ENCODE assay signal across 11 cellular contexts in genomic region chr9:16413509-16414016, GRCh38.
A peak's percentile ranks its signal among the peaks of the same experiment; 100 is the strongest.
DNase-seq lines count a peak whose midpoint lies in the region; ATAC-seq, FAIRE-seq and TF ChIP-seq lines count a peak whose summit lies in the region.
"Had no signal": no experiment of that assay in that cellular context is flagged by ENCODE, and none has a peak within 500 bp of the region (broad histone marks: within the 10 kb centered on the region; RNA-seq: fewer than 3 reads in every experiment).

No MANE protein-coding gene starts in this region.

- TF ChIP-seq EP300 in HepG2 (IDR thresholded peaks at IDR 0.05; ENCODE audit: low read depth in 2 of 2, low read length in 2 of 2), result peak; percentile 56 to 77
- TF ChIP-seq EP300 in HepG2 (CRISPR knock-in tag; IDR thresholded peaks at IDR 0.05; ENCODE audit: borderline replicate concordance), result peak; percentile 67; the same call in 1 of the 2 replicates

- peaks cover 0 to 3% of the 10 kb centered on the region in 2 experiments; a peak in 1 of 5 replicates for H3K27me3 ChIP-seq in HepG2 (ENCODE audit: control insufficient read depth in 1 of 2, insufficient read depth in 2 of 2, low read length in 2 of 2)
- no peaks in the 10 kb centered on the region for H3K27me3 ChIP-seq in thyroid gland

- H3K27ac ChIP-seq in HepG2 (ENCODE audit: extremely low read length, insufficient read depth, low read length) (no peak overlapping the region), thyroid gland (no peak overlapping the region)

- no peaks in the 10 kb centered on the region for H3K79me2 ChIP-seq in HepG2 (ENCODE audit: insufficient read depth, low read length)

- DNase-seq in A172 (ENCODE audit: low spot score) (peak; percentile 36), HTR-8/SVneo (ENCODE audit: insufficient read length, low spot score) (peak; percentile 50), cardiac fibroblast (ENCODE audit: low read depth in 2 of 2) (peak; percentile 98 to 99), HepG2 (ENCODE audit: low spot score) (peak; percentile 95), NCI-H1048 (lab: John Stamatoyannopoulos, UW) (no peak), thyroid gland (no peak)
- DNase-seq: NCI-H524, T-helper 9 cell had no signal

- no peak for TF ChIP-seq CTCF in cardiac fibroblast (IDR thresholded peaks at IDR 0.05; ENCODE audit: low read depth, low read length)
- no peak for TF ChIP-seq CTCF in HepG2 (CRISPR knock-in tag; IDR thresholded peaks at IDR 0.05)
- TF ChIP-seq CTCF in thyroid gland (IDR thresholded peaks at IDR 0.05), result no peak

- H3K4me3 ChIP-seq in cardiac fibroblast (replicated peaks in 1 of 2; ENCODE audit: low read depth in 2 of 2, low read length in 2 of 2) (no peak overlapping the region), HepG2 (replicated peaks in 1 of 3; ENCODE audit: insufficient read depth in 1 of 3, low read depth in 2 of 3, low read length in 3 of 3) (no peak overlapping the region), thyroid gland (replicated peaks in 1 of 3) (no peak overlapping the region)

- CTCF ChIA-PET in HepG2 (lab: Yijun Ruan, JAX; ENCODE audit: low intra/inter-chr PET ratio, low total read pairs), result no interaction called here

- intact Hi-C loops in HepG2 (cut with micrococcal nuclease; ENCODE audit: unreplicated experiment) (no loop called here), thyroid gland (cut with DNase I) (no loop called here)

- no peaks in the 10 kb centered on the region; the same call in 1 of the 2 replicates for H3K9me3 ChIP-seq in HepG2 (ENCODE audit: low read length)
- no peaks in the 10 kb centered on the region for H3K9me3 ChIP-seq in thyroid gland

- H3K4me2 ChIP-seq in HepG2 (ENCODE audit: low read depth, low read length), result peak overlapping the region; percentile 36

- no peaks in the 10 kb centered on the region for H4K20me1 ChIP-seq in HepG2 (ENCODE audit: insufficient read depth, low read length)

- peak; percentile 83 for FAIRE-seq in HTR-8/SVneo (lab: Jason Lieb, UNC)
- FAIRE-seq in HepG2 (lab: Jason Lieb, UNC), result peak; percentile 70
- FAIRE-seq: GM12892 had no signal

- H3K4me1 ChIP-seq in HepG2 (ENCODE audit: insufficient read depth, low read length), result peaks cover 18% of the 10 kb centered on the region
- H3K4me1 ChIP-seq in thyroid gland, result peaks cover 0 to 11% of the 10 kb centered on the region in 2 donors

- POLR2A ChIA-PET in HepG2 (lab: Yijun Ruan, JAX), result no interaction called here

- WGBS in HepG2 (ENCODE audit: low lambda C conversion rate), result 1% methylated on average over 9 of the region's 9 CpGs
- 82 to 83% methylated on average over 9 of the region's 9 CpGs for WGBS in thyroid gland, 2 donors

- H3K9ac ChIP-seq in HepG2 (ENCODE audit: insufficient read depth, low read depth, low read length), result no peak overlapping the region

- peak; percentile 99 for ATAC-seq in HepG2
- no peak for ATAC-seq in HG02884 (IDR thresholded peaks at IDR 0.05; ENCODE audit: unreplicated experiment)
- no peak for ATAC-seq in HG02759 (IDR thresholded peaks at IDR 0.05; ENCODE audit: unreplicated experiment)

- H3K36me3 ChIP-seq in HepG2 (replicated peaks in 1 of 2; ENCODE audit: control insufficient read depth in 1 of 2, insufficient read depth in 2 of 2, low read length in 2 of 2) (no peaks in the 10 kb centered on the region), thyroid gland (no peaks in the 10 kb centered on the region)

- in situ Hi-C loops in HepG2 (cut with HindIII; ENCODE audit: extremely low pct_ligation_motif_present, low pct_unique_long_range_greater_than_20kb), result no loop called here

- no TSS peak for BruUV-seq in HepG2 (replicated peaks; lab: Mats Ljungman, UMichigan)

- no peak overlapping the region for H2AFZ ChIP-seq in HepG2 (ENCODE audit: low read length)

- TF ChIP-seq POLR2A in HepG2 (IDR thresholded peaks at IDR 0.05; ENCODE audit: insufficient read depth in 1 of 2, low read depth in 2 of 2, low read length in 2 of 2), result no peak
- no peak for TF ChIP-seq POLR2A in thyroid gland (IDR thresholded peaks at IDR 0.05)

- TF ChIP-seq RAD21 in HepG2 (CRISPR knock-in tag; IDR thresholded peaks at IDR 0.05), result no peak

TF ChIP-seq in HepG2, 621 proteins besides CTCF, POLR2A, EP300 and RAD21 (continues in another document):
- TF ChIP-seq ZSCAN30 (CRISPR knock-in tag; IDR thresholded peaks at IDR 0.05) (no peak), SMC3 (IDR thresholded peaks at IDR 0.05; ENCODE audit: low read length) (0 out of 2 replicates have a peak, but pooled peaks have one; percentile 13), RERE (CRISPR knock-in tag; IDR thresholded peaks at IDR 0.05; ENCODE audit: low read depth) (peak; percentile 57; the same call in 1 of the 2 replicates), MEIS2 (CRISPR knock-in tag; IDR thresholded peaks at IDR 0.05) (0 out of 2 replicates have a peak, but pooled peaks have one; percentile 32), ZNF253 (CRISPR knock-in tag; IDR thresholded peaks at IDR 0.05; ENCODE audit: borderline replicate concordance) (no peak), GABPA (IDR thresholded peaks at IDR 0.05; ENCODE audit: low read depth, low read length) (no peak), GABPA (CRISPR knock-in tag; IDR thresholded peaks at IDR 0.05; ENCODE audit: low read depth) (peak; percentile 76), TCF7L2 (IDR thresholded peaks at IDR 0.05; ENCODE audit: low read depth, low read length) (no peak), ZNF615 (CRISPR knock-in tag; IDR thresholded peaks at IDR 0.05; ENCODE audit: borderline replicate concordance) (no peak), TBX2 (CRISPR knock-in tag; IDR thresholded peaks at IDR 0.05; ENCODE audit: borderline replicate concordance) (0 out of 2 replicates have a peak, but pooled peaks have one; percentile 27), TCF7 (IDR thresholded peaks at IDR 0.05; ENCODE audit: low read depth) (peak; percentile 44; the same call in 1 of the 2 replicates), TGIF2 (CRISPR knock-in tag; IDR thresholded peaks at IDR 0.05) (peak; percentile 15; the same call in 1 of the 2 replicates), TAF1 (CRISPR knock-in tag; IDR thresholded peaks at IDR 0.05) (no peak), TBX3 (IDR thresholded peaks at IDR 0.05; ENCODE audit: borderline replicate concordance) (peak; percentile 24; the same call in 1 of the 2 replicates), NR2C2 (CRISPR knock-in tag; IDR thresholded peaks at IDR 0.05; ENCODE audit: borderline replicate concordance) (peak; percentile 29; the same call in 1 of the 2 replicates), IKZF1 (IDR thresholded peaks at IDR 0.05) (no peak), FOXK1 (CRISPR knock-in tag; IDR thresholded peaks at IDR 0.05; ENCODE audit: borderline replicate concordance, low read depth) (peak; percentile 68; the same call in 1 of the 2 replicates), TCF12 (IDR thresholded peaks at IDR 0.05) (no peak), TCF12 (CRISPR knock-in tag; IDR thresholded peaks at IDR 0.05) (0 out of 2 replicates have a peak, but pooled peaks have one; percentile 52), ZFP1 (CRISPR knock-in tag; IDR thresholded peaks at IDR 0.05) (no peak), TEAD3 (CRISPR knock-in tag; optimal IDR thresholded peaks at IDR 0.05; ENCODE audit: borderline replicate concordance) (peak; percentile 78), FOXJ3 (CRISPR knock-in tag; IDR thresholded peaks at IDR 0.05; ENCODE audit: borderline replicate concordance) (peak; percentile 81; the same call in 1 of the 2 replicates), CREM (IDR thresholded peaks at IDR 0.05) (peak; percentile 54; the same call in 1 of the 2 replicates), CREM (CRISPR knock-in tag; IDR thresholded peaks at IDR 0.05) (no peak)
- TF ChIP-seq, protein P1, sequence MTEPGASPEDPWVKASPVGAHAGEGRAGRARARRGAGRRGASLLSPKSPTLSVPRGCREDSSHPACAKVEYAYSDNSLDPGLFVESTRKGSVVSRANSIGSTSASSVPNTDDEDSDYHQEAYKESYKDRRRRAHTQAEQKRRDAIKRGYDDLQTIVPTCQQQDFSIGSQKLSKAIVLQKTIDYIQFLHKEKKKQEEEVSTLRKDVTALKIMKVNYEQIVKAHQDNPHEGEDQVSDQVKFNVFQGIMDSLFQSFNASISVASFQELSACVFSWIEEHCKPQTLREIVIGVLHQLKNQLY (CRISPR knock-in tag; IDR thresholded peaks at IDR 0.05), result peak; percentile 64; the same call in 1 of the 2 replicates

Comparison
In these comparisons a context has a peak if more than half of its experiments do, and no peak if none do; other contexts are left out.
1. DNase-seq: peak in A172 (single experiment), HTR-8/SVneo (single experiment), cardiac fibroblast (2 of 2) and HepG2 (single experiment); none in NCI-H1048 (single experiment) and thyroid gland (0 of 2).